Comparison of ENCODE assay signal across 26 cellular contexts in the genomic region with DNA sequence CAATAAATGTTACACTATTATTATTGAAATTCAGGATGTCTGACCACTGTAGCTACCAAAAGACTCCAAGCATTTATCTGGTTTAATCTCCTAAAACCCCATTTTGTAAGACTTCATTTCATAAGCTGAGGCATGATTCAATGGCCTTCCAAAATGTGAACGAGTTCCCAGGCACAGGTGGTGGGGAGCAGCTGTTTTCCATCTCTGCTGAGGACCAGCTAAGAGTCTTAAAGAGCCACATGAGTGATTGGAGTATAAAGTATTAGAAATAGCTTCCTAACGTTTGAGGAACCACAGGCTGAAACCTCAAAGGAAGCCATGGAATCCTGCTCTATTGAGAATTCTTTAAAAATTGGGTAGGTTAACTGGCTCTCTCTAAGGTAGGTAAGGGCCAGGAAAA. TPM values are rescaled to one million over a fixed set of nuclear protein-coding genes. Genes with fewer than 3 reads are reported as not detected.
"Had no signal": no experiment of that assay in that cellular context is flagged by ENCODE, and none has a peak within 500 bp of the region (broad histone marks: within the 10 kb centered on the region; RNA-seq: fewer than 3 reads in every experiment).

No MANE protein-coding gene starts in this region.

- H3K36me3 Mint-ChIP-seq: activated CD8-positive, alpha-beta memory T cell treated with anti-CD3 and anti-CD28 coated beads, Interleukin-2, amount 10 ng/mL, durations not matched to agents 7 days and 5 days; activated naive CD4-positive, alpha-beta T cell treated with anti-CD3 and anti-CD28 coated beads, Interleukin-2, amount 50 U/mL, for 24 hours; immature natural killer cell; natural killer cell treated with Interleukin-12 subunit alpha and Interleukin-12 subunit beta and Interleukin-15 and Interleukin-18, amount 100 ng/mL, for 72 hours; T-cell had no signal

- H3K9me3 Mint-ChIP-seq: activated CD4-positive, alpha-beta T cell treated with anti-CD3 and anti-CD28 coated beads, Interleukin-2, amount 10 ng/mL, durations not matched to agents 7 days and 5 days; activated CD8-positive, alpha-beta T cell treated with anti-CD3 and anti-CD28 coated beads for 36 hours; activated naive CD4-positive, alpha-beta T cell treated with anti-CD3 and anti-CD28 coated beads, Interleukin-2, amount 50 U/mL, for 24 hours; natural killer cell treated with Interleukin-12 subunit alpha and Interleukin-12 subunit beta and Interleukin-15 and Interleukin-18, amount 100 ng/mL, for 72 hours; stimulated activated naive CD8-positive, alpha-beta T cell treated with anti-CD3 and anti-CD28 coated beads, Interleukin-15, Interleukin-2, amounts not matched to agents 100 ng/mL and 50 ng/mL, for 24 hours; T-helper 2 cell treated with Interferon-gamma antibody and Interleukin-4, amounts not matched to agents 5 μg/mL and 100 μg/mL, for 36 hours had no signal

- ATAC-seq: activated CD8-positive, alpha-beta memory T cell treated with anti-CD3 and anti-CD28 coated beads, Interleukin-2, amount 10 ng/mL, durations not matched to agents 7 days and 5 days; activated CD8-positive, alpha-beta T cell treated with anti-CD3 and anti-CD28 coated beads for 36 hours; esophagus mucosa; left lung; natural killer cell treated with Interleukin-12 subunit alpha and Interleukin-12 subunit beta and Interleukin-15 and Interleukin-18, amount 100 ng/mL, for 72 hours; right cardiac atrium; T-cell; upper lobe of right lung had no signal

- H3K4me3 ChIP-seq: left lung, ovary, thyroid gland, upper lobe of right lung had no signal

- H3K4me1 Mint-ChIP-seq: activated CD4-positive, alpha-beta T cell treated with anti-CD3 and anti-CD28 coated beads, Interleukin-2, amount 10 ng/mL, durations not matched to agents 7 days and 5 days; activated CD8-positive, alpha-beta memory T cell treated with anti-CD3 and anti-CD28 coated beads, Interleukin-2, amount 10 ng/mL, durations not matched to agents 7 days and 5 days; activated naive CD4-positive, alpha-beta T cell treated with anti-CD3 and anti-CD28 coated beads, Interleukin-2, amount 50 U/mL, for 24 hours; immature natural killer cell; T-cell had no signal

- H3K36me3 ChIP-seq: left lung, ovary, thyroid gland had no signal

- H3K4me1 ChIP-seq: left lung, thyroid gland, upper lobe of right lung had no signal

- H3K27ac Mint-ChIP-seq: activated CD4-positive, alpha-beta T cell treated with anti-CD3 and anti-CD28 coated beads, Interleukin-2, amount 10 ng/mL, durations not matched to agents 7 days and 5 days; activated CD8-positive, alpha-beta memory T cell treated with anti-CD3 and anti-CD28 coated beads, Interleukin-2, amount 10 ng/mL, durations not matched to agents 7 days and 5 days; activated CD8-positive, alpha-beta T cell treated with anti-CD3 and anti-CD28 coated beads for 36 hours; activated naive CD4-positive, alpha-beta T cell treated with anti-CD3 and anti-CD28 coated beads, Interleukin-2, amount 50 U/mL, for 24 hours; immature natural killer cell; natural killer cell treated with Interleukin-12 subunit alpha and Interleukin-12 subunit beta and Interleukin-15 and Interleukin-18, amount 100 ng/mL, for 72 hours; stimulated activated naive CD8-positive, alpha-beta T cell treated with anti-CD3 and anti-CD28 coated beads, Interleukin-15, Interleukin-2, amounts not matched to agents 100 ng/mL and 50 ng/mL, for 24 hours; T-cell; T-helper 2 cell treated with Interferon-gamma antibody and Interleukin-4, amounts not matched to agents 5 μg/mL and 100 μg/mL, for 36 hours had no signal

- H3K4me3 Mint-ChIP-seq: activated CD4-positive, alpha-beta T cell treated with anti-CD3 and anti-CD28 coated beads, Interleukin-2, amount 10 ng/mL, durations not matched to agents 7 days and 5 days; activated CD8-positive, alpha-beta memory T cell treated with anti-CD3 and anti-CD28 coated beads, Interleukin-2, amount 10 ng/mL, durations not matched to agents 7 days and 5 days; activated CD8-positive, alpha-beta T cell treated with anti-CD3 and anti-CD28 coated beads for 36 hours; activated naive CD4-positive, alpha-beta T cell treated with anti-CD3 and anti-CD28 coated beads, Interleukin-2, amount 50 U/mL, for 24 hours; immature natural killer cell; natural killer cell treated with Interleukin-12 subunit alpha and Interleukin-12 subunit beta and Interleukin-15 and Interleukin-18, amount 100 ng/mL, for 72 hours; stimulated activated naive CD8-positive, alpha-beta T cell treated with anti-CD3 and anti-CD28 coated beads, Interleukin-15, Interleukin-2, amounts not matched to agents 100 ng/mL and 50 ng/mL, for 24 hours; T-cell; T-helper 2 cell treated with Interferon-gamma antibody and Interleukin-4, amounts not matched to agents 5 μg/mL and 100 μg/mL, for 36 hours had no signal

- H3K27me3 ChIP-seq: left lung, ovary, thyroid gland, upper lobe of right lung had no signal

- DNase-seq: activated CD4-positive, alpha-beta T cell treated with anti-CD3 and anti-CD28 coated beads, Interleukin-2, amount 10 ng/mL, durations not matched to agents 7 days and 5 days; activated CD4-positive, CD25-positive, alpha-beta regulatory T cell treated with anti-CD3 and anti-CD28 coated beads, Interleukin-2, amount 50 U/mL, for 72 hours; activated CD8-positive, alpha-beta memory T cell treated with anti-CD3 and anti-CD28 coated beads, Interleukin-2, amount 10 ng/mL, durations not matched to agents 7 days and 5 days; activated CD8-positive, alpha-beta T cell treated with anti-CD3 and anti-CD28 coated beads for 36 hours; activated gamma-delta T cell; activated T-cell treated with anti-CD3 and anti-CD28 coated beads for 4 hours; anterior cingulate cortex; central memory CD4-positive, alpha-beta T cell; dermis blood vessel endothelial cell; effector memory CD4-positive, alpha-beta T cell; immature natural killer cell; kidney glomerular epithelial cell; left lung; ovary; right cardiac atrium; stimulated activated CD4-positive, alpha-beta T cell treated with anti-CD3 and anti-CD28 coated beads, Interleukin-12 subunit alpha, Interleukin-12 subunit beta, amount 100 ng/mL, for 4 hours; substantia nigra; T-cell; thyroid gland; upper lobe of right lung had no signal

- H3K27ac ChIP-seq: left lung, thyroid gland, upper lobe of right lung, VCaP had no signal

- H3K27me3 Mint-ChIP-seq: activated CD4-positive, alpha-beta T cell treated with anti-CD3 and anti-CD28 coated beads, Interleukin-2, amount 10 ng/mL, durations not matched to agents 7 days and 5 days; activated CD8-positive, alpha-beta memory T cell treated with anti-CD3 and anti-CD28 coated beads, Interleukin-2, amount 10 ng/mL, durations not matched to agents 7 days and 5 days; activated CD8-positive, alpha-beta T cell treated with anti-CD3 and anti-CD28 coated beads for 36 hours; activated naive CD4-positive, alpha-beta T cell treated with anti-CD3 and anti-CD28 coated beads, Interleukin-2, amount 50 U/mL, for 24 hours; natural killer cell treated with Interleukin-12 subunit alpha and Interleukin-12 subunit beta and Interleukin-15 and Interleukin-18, amount 100 ng/mL, for 72 hours; stimulated activated naive CD8-positive, alpha-beta T cell treated with anti-CD3 and anti-CD28 coated beads, Interleukin-15, Interleukin-2, amounts not matched to agents 100 ng/mL and 50 ng/mL, for 24 hours; T-cell had no signal

- H3K9me3 ChIP-seq: left lung, ovary, thyroid gland, upper lobe of right lung had no signal

RNA-seq across cellular contexts. Expression of gene SEC16B, which starts 44.9 kb away (rescaled TPM):
- total RNA-seq: activated CD8-positive, alpha-beta T cell treated with anti-CD3 and anti-CD28 coated beads for 36 hours; natural killer cell treated with Interleukin-12 subunit alpha and Interleukin-12 subunit beta and Interleukin-15 and Interleukin-18, amount 100 ng/mL, for 72 hours; T-cell had no signal
